17 cellular contexts compared by ENCODE assay signal in genomic region chr17:43814714-43815113, GRCh38. TPM values are rescaled to one million over a fixed set of nuclear protein-coding genes. Genes with fewer than 3 reads are reported as not detected.
A peak's percentile ranks its signal among the peaks of the same experiment; 100 is the strongest.
DNase-seq lines count a peak whose midpoint lies in the region; ATAC-seq, FAIRE-seq and TF ChIP-seq lines count a peak whose summit lies in the region.
"Had no signal": no experiment of that assay in that cellular context is flagged by ENCODE, and none has a peak within 500 bp of the region (broad histone marks: within the 10 kb centered on the region; RNA-seq: fewer than 3 reads in every experiment).

No MANE protein-coding gene starts in this region.

- no peak for TF ChIP-seq CTCF in IMR-90 (conservative IDR thresholded peaks at IDR 0.05; ENCODE audit: low read depth, low read length)
- no peak for TF ChIP-seq CTCF in mammary epithelial cell (conservative IDR thresholded peaks at IDR 0.05 in 1 of 2, IDR thresholded peaks at IDR 0.05 in 1 of 2; ENCODE audit: extremely low read depth in 1 of 2, insufficient read depth in 1 of 2, low read depth in 1 of 2, low read length in 2 of 2)
- no peak for TF ChIP-seq CTCF in keratinocyte (optimal IDR thresholded peaks at IDR 0.05 in 1 of 3, IDR thresholded peaks at IDR 0.05 in 1 of 3, conservative IDR thresholded peaks at IDR 0.05 in 1 of 3; ENCODE audit: extremely low read depth in 1 of 3, insufficient read depth in 2 of 3, low read length in 3 of 3)

- H3K79me2 ChIP-seq in mammary epithelial cell (ENCODE audit: insufficient read depth, low read length) = no peaks in the 10 kb centered on the region
- H3K79me2 ChIP-seq in keratinocyte (ENCODE audit: control insufficient read depth, insufficient read depth, low read length) = no peaks in the 10 kb centered on the region
- H3K79me2 ChIP-seq: parathyroid adenoma had no signal

- no CpG with 5 or more reads among the region's 1 CpG for WGBS in IMR-90 (ENCODE audit: extremely low coverage in 2 of 2, insufficient read length in 1 of 2), 2 experiments
- 29% methylated on average over 1 of the region's 1 CpG for WGBS in mammary epithelial cell (ENCODE audit: low coverage, missing lambda C conversion rate)

- DNase-seq in AG08396 (ENCODE audit: low spot score) (peak; percentile 70), IMR-90 (peak; percentile 77), mammary epithelial cell (peak; percentile 67), keratinocyte (ENCODE audit: low read depth, low spot score) (no peak), T-helper 1 cell (no peak)
- DNase-seq: BE2C; DND-41; NCI-H2227 treated with DMSO at 0.1 percent for 48 hours; stimulated activated CD8-positive, alpha-beta memory T cell treated with anti-CD3 and anti-CD28 coated beads, Interleukin-4, amount 100 ng/mL, for 48 hours had no signal

- H2BK15ac ChIP-seq in IMR-90 (ENCODE audit: low read depth, low read length) = no peak overlapping the region

- no peak overlapping the region for H3K23ac ChIP-seq in IMR-90 (ENCODE audit: low read depth, low read length)

- H3K56ac ChIP-seq in IMR-90 (ENCODE audit: extremely low read depth, insufficient read depth, low read length) = no peak overlapping the region

- POLR2A ChIA-PET in IMR-90 (lab: Charles Lee; ENCODE audit: unreplicated experiment) = no interaction called here

- no peak for TF ChIP-seq RAD21 in IMR-90 (IDR thresholded peaks at IDR 0.05; ENCODE audit: low read length)

- H3K9me3 ChIP-seq in IMR-90 (ENCODE audit: control insufficient read depth, insufficient read depth, low read length) (no peaks in the 10 kb centered on the region), mammary epithelial cell (replicated peaks; ENCODE audit: insufficient read depth, low read length) (no peaks in the 10 kb centered on the region), keratinocyte (ENCODE audit: control insufficient read depth, low read depth, low read length) (no peaks in the 10 kb centered on the region)
- H3K9me3 ChIP-seq: BE2C had no signal

- peak; percentile 86 for ATAC-seq in IMR-90 (ENCODE audit: low read depth)
- no peak for ATAC-seq in GM21423 (IDR thresholded peaks at IDR 0.05; ENCODE audit: unreplicated experiment)
- no peak for ATAC-seq in HG03039 (IDR thresholded peaks at IDR 0.05; ENCODE audit: unreplicated experiment)
- no peak for ATAC-seq in GM19397 (IDR thresholded peaks at IDR 0.05; ENCODE audit: unreplicated experiment)

- no peak overlapping the region for H2AFZ ChIP-seq in IMR-90 (replicated peaks; ENCODE audit: low read length, poor library complexity)
- no peak overlapping the region for H2AFZ ChIP-seq in mammary epithelial cell (ENCODE audit: low read depth, low read length)
- no peak overlapping the region for H2AFZ ChIP-seq in keratinocyte (ENCODE audit: control insufficient read depth, low read length)
- H2AFZ ChIP-seq: GM23338, parathyroid adenoma had no signal

- H2AK9ac ChIP-seq in IMR-90 (replicated peaks; ENCODE audit: low read depth, low read length, poor library complexity) = no peak overlapping the region

- 0 out of 2 replicates have a peak overlapping the region, but pooled peaks have one; percentile 5 for H3K27ac ChIP-seq in IMR-90 (ENCODE audit: insufficient read depth, low read length)
- H3K27ac ChIP-seq in mammary epithelial cell (ENCODE audit: insufficient read depth, low read depth, low read length) = no peak overlapping the region
- no peak overlapping the region for H3K27ac ChIP-seq in keratinocyte (ENCODE audit: control insufficient read depth, insufficient read depth, low read length)
- H3K27ac ChIP-seq: parathyroid adenoma had no signal

- peaks cover 24% of the 10 kb centered on the region for H3K36me3 ChIP-seq in IMR-90 (ENCODE audit: control insufficient read depth, insufficient read depth, low read length)
- peaks cover 7% of the 10 kb centered on the region for H3K36me3 ChIP-seq in mammary epithelial cell (ENCODE audit: insufficient read depth, low read length)
- H3K36me3 ChIP-seq in keratinocyte (ENCODE audit: control insufficient read depth in 2 of 2, extremely low read depth in 1 of 2, insufficient read depth in 2 of 2, low read length in 2 of 2) = peaks cover 26 to 32% of the 10 kb centered on the region in 2 experiments
- H3K36me3 ChIP-seq: BE2C had no signal

- H3K27me3 ChIP-seq in IMR-90 (ENCODE audit: control insufficient read depth, insufficient read depth, low read length) (no peaks in the 10 kb centered on the region), mammary epithelial cell (ENCODE audit: insufficient read depth, low read length) (no peaks in the 10 kb centered on the region), keratinocyte (ENCODE audit: control insufficient read depth, extremely low read depth, insufficient read depth, low read length) (no peaks in the 10 kb centered on the region)
- H3K27me3 ChIP-seq: BE2C had no signal

- peaks cover 3 to 12% of the 10 kb centered on the region in 2 experiments; a peak in 1 of 4 replicates for H3K79me1 ChIP-seq in IMR-90 (ENCODE audit: low read depth in 1 of 2, low read length in 2 of 2)

- no peak overlapping the region for H3K4me3 ChIP-seq in IMR-90 (ENCODE audit: insufficient read depth, low read depth, low read length)
- H3K4me3 ChIP-seq in mammary epithelial cell (replicated peaks in 1 of 3; ENCODE audit: insufficient read depth in 1 of 3, low read depth in 2 of 3, low read length in 3 of 3) = no peak overlapping the region
- no peak overlapping the region for H3K4me3 ChIP-seq in keratinocyte (ENCODE audit: control insufficient read depth in 2 of 3, extremely low read depth in 1 of 3, insufficient read depth in 2 of 3, low read depth in 1 of 3, low read length in 3 of 3)
- H3K4me3 ChIP-seq: GM23338 had no signal

- H4K91ac ChIP-seq in IMR-90 (ENCODE audit: insufficient read depth, low read depth, low read length) = 0 out of 2 replicates have a peak overlapping the region, but pooled peaks have one; percentile 33

- H3K4ac ChIP-seq in IMR-90 (ENCODE audit: low read depth, low read length) = peak overlapping the region; percentile 66

- dilution Hi-C loops in IMR-90 (cut with HindIII; ENCODE audit: low sequenced_read_pairs, unreplicated experiment) (no loop called here), mammary epithelial cell (cut with HindIII; ENCODE audit: low sequenced_read_pairs) (no loop called here), keratinocyte (cut with MboI; ENCODE audit: extremely low pct_ligation_motif_present, low sequenced_read_pairs) (no loop called here)

- in situ Hi-C loops in IMR-90 (cut with MboI; ENCODE audit: low sequenced_read_pairs) = no loop called here
- in situ Hi-C loops in mammary epithelial cell (cut with MboI; ENCODE audit: low sequenced_read_pairs in 2 of 2) = no loop called here

- H3K9me1 ChIP-seq in IMR-90 (ENCODE audit: insufficient read depth, low read length) = peaks cover 11% of the 10 kb centered on the region; the same call in 1 of the 2 replicates
- H3K9me1 ChIP-seq in keratinocyte (ENCODE audit: control insufficient read depth, extremely low read depth, insufficient read depth, low read length) = no peaks in the 10 kb centered on the region

- no peaks in the 10 kb centered on the region for H4K20me1 ChIP-seq in IMR-90 (ENCODE audit: insufficient read depth, low read length)
- no peaks in the 10 kb centered on the region for H4K20me1 ChIP-seq in mammary epithelial cell (ENCODE audit: insufficient read depth, low read length)
- H4K20me1 ChIP-seq in keratinocyte (ENCODE audit: control insufficient read depth, extremely low read depth, insufficient read depth, low read length) = no peaks in the 10 kb centered on the region

- no peak for TF ChIP-seq POLR2A in IMR-90 (IDR thresholded peaks at IDR 0.05; ENCODE audit: low read depth, low read length)

- peak overlapping the region; percentile 48 for H2BK5ac ChIP-seq in IMR-90 (ENCODE audit: low read depth, low read length, poor library complexity, severe bottlenecking)

- peak overlapping the region; percentile 68; the same call in 1 of the 2 replicates for H2BK120ac ChIP-seq in IMR-90 (ENCODE audit: low read depth, low read length)

- H3K14ac ChIP-seq in IMR-90 (replicated peaks; ENCODE audit: low read depth, low read length) = 0 out of 2 replicates have a peak overlapping the region, but pooled peaks have one; percentile 29

- FAIRE-seq in keratinocyte (lab: Jason Lieb, UNC) = peak; percentile 41

- peak overlapping the region in 1 of 2 experiments; percentile 49; a peak in 1 of 4 replicates for H4K8ac ChIP-seq in IMR-90 (ENCODE audit: low read depth in 2 of 2, low read length in 2 of 2)

- peak overlapping the region; percentile 52; the same call in 1 of the 2 replicates for H3K4me2 ChIP-seq in IMR-90 (ENCODE audit: low read depth, low read length)
- H3K4me2 ChIP-seq in mammary epithelial cell (ENCODE audit: insufficient read depth, low read depth, low read length) = no peak overlapping the region
- no peak overlapping the region for H3K4me2 ChIP-seq in keratinocyte (ENCODE audit: control insufficient read depth, extremely low read depth, insufficient read depth, low read depth, low read length)
- H3K4me2 ChIP-seq: GM23338 had no signal

- H3K4me1 ChIP-seq in IMR-90 (ENCODE audit: control insufficient read depth, insufficient read depth, low read length) (peaks cover 6% of the 10 kb centered on the region), mammary epithelial cell (ENCODE audit: insufficient read depth, low read length) (peaks cover 12% of the 10 kb centered on the region), keratinocyte (ENCODE audit: control insufficient read depth, extremely low read depth, insufficient read depth, low read length) (peaks cover 9% of the 10 kb centered on the region)
- H3K4me1 ChIP-seq: BE2C, parathyroid adenoma had no signal

- H3K9ac ChIP-seq in IMR-90 (ENCODE audit: low read depth, low read length) = no peak overlapping the region
- no peak overlapping the region for H3K9ac ChIP-seq in mammary epithelial cell (ENCODE audit: insufficient read depth, low read length)
- H3K9ac ChIP-seq in keratinocyte (ENCODE audit: control insufficient read depth, extremely low read depth, insufficient read depth, low read length) = no peak overlapping the region
- H3K9ac ChIP-seq: parathyroid adenoma had no signal

- 0 out of 2 replicates have a peak overlapping the region, but pooled peaks have one; percentile 34 for H3K18ac ChIP-seq in IMR-90 (ENCODE audit: low read depth, low read length)

- intact Hi-C loops in IMR-90 (cut with micrococcal nuclease) = no loop called here
- intact Hi-C loops in mammary epithelial cell (cut with micrococcal nuclease) = loop anchor here (2.0 kb wide), 1 partner anchor 18 kb away; the partner anchor contains the start of gene MPP3

- H2BK20ac ChIP-seq in IMR-90 (ENCODE audit: low read depth, low read length) = peak overlapping the region; percentile 30; the same call in 1 of the 2 replicates

- H4K5ac ChIP-seq in IMR-90 (ENCODE audit: low read depth, low read length) = peak overlapping the region; percentile 70

- CTCF ChIA-PET in IMR-90 (lab: Yijun Ruan, JAX) (no interaction called here), mammary epithelial cell (lab: Charles Lee; ENCODE audit: low non-redundant PET) (no interaction called here)

- BruUV-seq in IMR-90 (replicated peaks; lab: Mats Ljungman, UMichigan) = no TSS peak
- BruUV-seq in mammary epithelial cell (replicated peaks; lab: Mats Ljungman, UMichigan) = no TSS peak

- peak overlapping the region; percentile 70; the same call in 1 of the 2 replicates for H2AK5ac ChIP-seq in IMR-90 (ENCODE audit: low read depth, low read length)

RNA-seq across cellular contexts. Expression of gene MPP3, which starts 18.2 kb away (rescaled TPM):
- total RNA-seq in IMR-90 (2012; rRNA removed) = 5.0 and 5.7 TPM in 2 replicates
- 10.7 and 11.9 TPM in 2 replicates for polyA plus RNA-seq in IMR-90 (2012; rRNA removed)
- 3.3 and 4.3 TPM in 2 replicates for polyA plus RNA-seq in IMR-90 (2012; cell fraction: cytosol; rRNA removed)
- 69.8 and 88.1 TPM in 2 replicates for polyA plus RNA-seq in IMR-90 (2012; cell fraction: nucleus; rRNA removed; ENCODE audit: low replicate concordance)
- 10 to 100 TPM; 10.8 to 19.6 TPM for total RNA-seq in mammary epithelial cell
- polyA plus RNA-seq in mammary epithelial cell = 7.1 TPM
- polyA minus RNA-seq in mammary epithelial cell = 3.5 TPM
- 6.5 to 7.4 TPM (median 7.0 TPM) in 3 replicates for polyA plus RNA-seq in keratinocyte
- polyA plus RNA-seq in keratinocyte (2011; ENCODE audit: low read depth) = 3.2 TPM
- polyA plus RNA-seq in keratinocyte (2011; cell fraction: cytosol; rRNA removed) = 2.1 and 2.4 TPM in 2 replicates
- 36.9 TPM in 2 replicates for polyA plus RNA-seq in keratinocyte (2011; cell fraction: nucleus; rRNA removed)
- polyA plus RNA-seq in keratinocyte (2012; ENCODE audit: low replicate concordance) = 5.4 and 5.5 TPM in 2 replicates
- polyA minus RNA-seq in keratinocyte = 4.7 to 6.9 TPM (median 4.9 TPM) in 3 replicates
- polyA minus RNA-seq in keratinocyte (2011; cell fraction: cytosol; rRNA and poly(A)+ RNA removed) = 2.3 TPM
- 9.0 and 12.4 TPM in 2 replicates for polyA minus RNA-seq in keratinocyte (2011; cell fraction: nucleus; rRNA and poly(A)+ RNA removed)
- total RNA-seq: T-helper 2 cell treated with Interferon-gamma antibody and Interleukin-4, amounts not matched to agents 100 ng/mL and 5 ng/mL, for 36 hours had no signal

RNA-seq across cellular contexts. Expression of gene CD300LG, which starts 32.3 kb away (rescaled TPM):
- total RNA-seq in IMR-90 (2012; rRNA removed) (not detected in 2 replicates), mammary epithelial cell (not detected)
- polyA plus RNA-seq in IMR-90 (2012; rRNA removed) (not detected in 2 replicates), mammary epithelial cell (0.03 TPM), keratinocyte (not detected in 3 replicates)
- polyA plus RNA-seq in IMR-90 (2012; cell fraction: cytosol; rRNA removed) = not detected in 2 replicates
- polyA plus RNA-seq in IMR-90 (2012; cell fraction: nucleus; rRNA removed; ENCODE audit: low replicate concordance) = not detected in 2 replicates
- polyA minus RNA-seq in mammary epithelial cell (not detected), keratinocyte (not detected in 3 replicates)
- polyA plus RNA-seq in keratinocyte (2011; ENCODE audit: low read depth) = not detected
- not detected in 2 replicates for polyA plus RNA-seq in keratinocyte (2011; cell fraction: cytosol; rRNA removed)
- not detected in 2 replicates for polyA plus RNA-seq in keratinocyte (2011; cell fraction: nucleus; rRNA removed)
- not detected in 2 replicates for polyA plus RNA-seq in keratinocyte (2012; ENCODE audit: low replicate concordance)
- not detected for polyA minus RNA-seq in keratinocyte (2011; cell fraction: cytosol; rRNA and poly(A)+ RNA removed)
- polyA minus RNA-seq in keratinocyte (2011; cell fraction: nucleus; rRNA and poly(A)+ RNA removed) = not detected in 2 replicates
- total RNA-seq: activated T-helper 2 cell treated with anti-CD3 and anti-CD28 coated beads, Interferon-gamma antibody, Interleukin-2, Interleukin-4, amounts not matched to agents 10 μg/mL and 5 μg/mL and 100 μg/mL, durations not matched to agents 14 hours and 24 hours and 36 hours; GM23338; T-helper 2 cell treated with Interferon-gamma antibody and Interleukin-4, amounts not matched to agents 100 ng/mL and 5 ng/mL, for 36 hours had no signal
- polyA plus RNA-seq: GM23338 had no signal

RNA-seq across cellular contexts. Expression of gene CFAP97D1, which starts 34.5 kb away (rescaled TPM):
- total RNA-seq in IMR-90 (2012; rRNA removed) (under 0.01 TPM in 1 of 2 replicates, not detected in the other), mammary epithelial cell (under 1 TPM in 1 of 2 donors, not detected in 1; 0.24 TPM)
- polyA plus RNA-seq in IMR-90 (2012; rRNA removed) (0.03 TPM in 1 of 2 replicates, not detected in the other), mammary epithelial cell (0.03 TPM), keratinocyte (0.01 TPM in 1 of 3 replicates, not detected in the others)
- not detected in 2 replicates for polyA plus RNA-seq in IMR-90 (2012; cell fraction: cytosol; rRNA removed)
- 0.03 TPM in 1 of 2 replicates, not detected in the other for polyA plus RNA-seq in IMR-90 (2012; cell fraction: nucleus; rRNA removed; ENCODE audit: low replicate concordance)
- polyA minus RNA-seq in mammary epithelial cell (not detected), keratinocyte (not detected in 3 replicates)
- polyA plus RNA-seq in keratinocyte (2011; ENCODE audit: low read depth) = not detected
- polyA plus RNA-seq in keratinocyte (2011; cell fraction: cytosol; rRNA removed) = not detected in 2 replicates
- 0.04 TPM in 1 of 2 replicates, not detected in the other for polyA plus RNA-seq in keratinocyte (2011; cell fraction: nucleus; rRNA removed)
- 0.02 TPM in 1 of 2 replicates, not detected in the other for polyA plus RNA-seq in keratinocyte (2012; ENCODE audit: low replicate concordance)
- not detected for polyA minus RNA-seq in keratinocyte (2011; cell fraction: cytosol; rRNA and poly(A)+ RNA removed)
- not detected in 2 replicates for polyA minus RNA-seq in keratinocyte (2011; cell fraction: nucleus; rRNA and poly(A)+ RNA removed)
- total RNA-seq: activated T-helper 2 cell treated with anti-CD3 and anti-CD28 coated beads, Interferon-gamma antibody, Interleukin-2, Interleukin-4, amounts not matched to agents 10 μg/mL and 5 μg/mL and 100 μg/mL, durations not matched to agents 14 hours and 24 hours and 36 hours; T-helper 2 cell treated with Interferon-gamma antibody and Interleukin-4, amounts not matched to agents 100 ng/mL and 5 ng/mL, for 36 hours; ureter had no signal

RNA-seq across cellular contexts. Expression of gene DUSP3, which starts 35.9 kb away (rescaled TPM):
- total RNA-seq in IMR-90 (2012; rRNA removed) (40.9 and 42.5 TPM in 2 replicates), mammary epithelial cell (10 to 100 TPM; 41.7 to 78.9 TPM)
- polyA plus RNA-seq in IMR-90 (2012; rRNA removed) (33.3 and 33.5 TPM in 2 replicates), mammary epithelial cell (30.4 TPM), keratinocyte (39.2 to 45.2 TPM (median 44.1 TPM) in 3 replicates)
- polyA plus RNA-seq in IMR-90 (2012; cell fraction: cytosol; rRNA removed) = 22.0 and 23.5 TPM in 2 replicates
- 30.4 and 43.5 TPM in 2 replicates for polyA plus RNA-seq in IMR-90 (2012; cell fraction: nucleus; rRNA removed; ENCODE audit: low replicate concordance)
- polyA minus RNA-seq in mammary epithelial cell (50.5 TPM), keratinocyte (40.3 to 52.4 TPM (median 49.0 TPM) in 3 replicates)
- polyA plus RNA-seq in keratinocyte (2011; ENCODE audit: low read depth) = 16.7 TPM
- polyA plus RNA-seq in keratinocyte (2011; cell fraction: cytosol; rRNA removed) = 49.5 and 49.7 TPM in 2 replicates
- 48.8 and 55.5 TPM in 2 replicates for polyA plus RNA-seq in keratinocyte (2011; cell fraction: nucleus; rRNA removed)
- polyA plus RNA-seq in keratinocyte (2012; ENCODE audit: low replicate concordance) = 38.6 and 40.4 TPM in 2 replicates
- 70.0 TPM for polyA minus RNA-seq in keratinocyte (2011; cell fraction: cytosol; rRNA and poly(A)+ RNA removed)
- 25.7 and 27.4 TPM in 2 replicates for polyA minus RNA-seq in keratinocyte (2011; cell fraction: nucleus; rRNA and poly(A)+ RNA removed)

RNA-seq across cellular contexts. Expression of gene SOST, which starts 56.1 kb away (rescaled TPM):
- total RNA-seq in IMR-90 (2012; rRNA removed) (not detected in 2 replicates), mammary epithelial cell (not detected)
- polyA plus RNA-seq in IMR-90 (2012; rRNA removed) (not detected in 2 replicates), mammary epithelial cell (not detected), keratinocyte (0.02 to 0.04 TPM in 2 of 3 replicates, not detected in the other)
- polyA plus RNA-seq in IMR-90 (2012; cell fraction: cytosol; rRNA removed) = not detected in 2 replicates
- not detected in 2 replicates for polyA plus RNA-seq in IMR-90 (2012; cell fraction: nucleus; rRNA removed; ENCODE audit: low replicate concordance)
- polyA minus RNA-seq in mammary epithelial cell (not detected), keratinocyte (not detected in 3 replicates)
- polyA plus RNA-seq in keratinocyte (2011; ENCODE audit: low read depth) = not detected
- polyA plus RNA-seq in keratinocyte (2011; cell fraction: cytosol; rRNA removed) = not detected in 2 replicates
- 0.07 TPM in 1 of 2 replicates, not detected in the other for polyA plus RNA-seq in keratinocyte (2011; cell fraction: nucleus; rRNA removed)
- 0.21 TPM in 1 of 2 replicates, not detected in the other for polyA plus RNA-seq in keratinocyte (2012; ENCODE audit: low replicate concordance)
- polyA minus RNA-seq in keratinocyte (2011; cell fraction: cytosol; rRNA and poly(A)+ RNA removed) = not detected
- polyA minus RNA-seq in keratinocyte (2011; cell fraction: nucleus; rRNA and poly(A)+ RNA removed) = not detected in 2 replicates
- total RNA-seq: activated T-helper 2 cell treated with anti-CD3 and anti-CD28 coated beads, Interferon-gamma antibody, Interleukin-2, Interleukin-4, amounts not matched to agents 10 μg/mL and 5 μg/mL and 100 μg/mL, durations not matched to agents 14 hours and 24 hours and 36 hours; GM23338; T-helper 2 cell treated with Interferon-gamma antibody and Interleukin-4, amounts not matched to agents 100 ng/mL and 5 ng/mL, for 36 hours; ureter had no signal
- polyA plus RNA-seq: GM23338 had no signal

Comparison
In these comparisons a context has a peak if more than half of its experiments do, and no peak if none do; other contexts are left out.
1. DNase-seq: peak in AG08396 (single experiment), IMR-90 (single experiment) and mammary epithelial cell (single experiment); none in keratinocyte (single experiment) and T-helper 1 cell (0 of 5).